In genomic region chr12:44317651-44318126, GRCh38 we compare ENCODE assay signal across 8 cellular contexts.
DNase-seq lines count a peak whose midpoint lies in the region; ATAC-seq and TF ChIP-seq lines count a peak whose summit lies in the region.

No MANE protein-coding gene starts in this region.

- TF ChIP-seq CTCF in PC-3 (conservative IDR thresholded peaks at IDR 0.05; ENCODE audit: low read depth, low read length) = peak; percentile 64
- peak in 1 of 3 experiments; percentile 26 for TF ChIP-seq CTCF in testis (IDR thresholded peaks at IDR 0.05)

- H3K9me2 ChIP-seq in PC-3 (replicated peaks; ENCODE audit: low read length) = no peaks in the 10 kb centered on the region

- intact Hi-C loops in PC-3 (cut with micrococcal nuclease) (loop anchor here (10.0 kb wide), 1 partner anchor 197 kb away; no protein-coding TSS in a partner anchor), testis (cut with DNase I; ENCODE audit: low total_unique reads) (no loop called here)

- TF ChIP-seq POLR2A in testis (IDR thresholded peaks at IDR 0.05) = no peak

- BruUV-seq in PC-3 (replicated peaks; lab: Mats Ljungman, UMichigan) = no TSS peak

- CTCF ChIA-PET in PC-3 (lab: Charles Lee) = no interaction called here

- H3K36me3 ChIP-seq in PC-3 (ENCODE audit: low read depth, low read length) (no peaks in the 10 kb centered on the region), testis (ENCODE audit: low read depth, missing control alignments) (no peaks in the 10 kb centered on the region)

- 83% methylated on average over 5 to 7 of the region's 7 CpGs for WGBS in testis, 2 donors

- POLR2A ChIA-PET in PC-3 (lab: Charles Lee; ENCODE audit: unreplicated experiment) = no interaction called here

- H3K27ac ChIP-seq in PC-3 (ENCODE audit: low read length) (no peak overlapping the region), testis (no peak overlapping the region)

- H3K4me2 ChIP-seq in PC-3 (ENCODE audit: low read length) = no peak overlapping the region

- ATAC-seq in GM19463 (IDR thresholded peaks at IDR 0.05; ENCODE audit: unreplicated experiment) (peak; percentile 89), HG03460 (IDR thresholded peaks at IDR 0.05; ENCODE audit: unreplicated experiment) (peak; percentile 91), PC-3 (peak; percentile 42; the same call in 1 of the 2 replicates)

- H3K27me3 ChIP-seq in PC-3 (ENCODE audit: low read length) (no peaks in the 10 kb centered on the region), testis (no peaks in the 10 kb centered on the region)

- no peaks in the 10 kb centered on the region for H3K9me3 ChIP-seq in PC-3 (ENCODE audit: low read length)
- no peaks in the 10 kb centered on the region for H3K9me3 ChIP-seq in testis

- H3F3A ChIP-seq in PC-3 (ENCODE audit: low read length, unreplicated experiment) = no peaks in the 10 kb centered on the region

- H3K4me3 ChIP-seq in PC-3 (ENCODE audit: low read length) (no peak overlapping the region), testis (no peak overlapping the region)

- no peak overlapping the region for H3K9ac ChIP-seq in PC-3 (ENCODE audit: low read length)

- H4K20me1 ChIP-seq in PC-3 (ENCODE audit: low read length) = no peaks in the 10 kb centered on the region

- H3K79me2 ChIP-seq in PC-3 (ENCODE audit: low read length) = no peaks in the 10 kb centered on the region

- no peak overlapping the region for H2AFZ ChIP-seq in PC-3 (ENCODE audit: low read length)

- H3K4me1 ChIP-seq in PC-3 (ENCODE audit: insufficient read depth, low read length) (peaks cover 5% of the 10 kb centered on the region; the same call in 1 of the 2 replicates), testis (no peaks in the 10 kb centered on the region)

- peak; percentile 23 for DNase-seq in EL
- DNase-seq in PC-3 = peak; percentile 57
- peak; percentile 13 for DNase-seq in glomerular visceral epithelial cell (ENCODE audit: extremely low spot score)
- DNase-seq in testis = no peak
- DNase-seq in stimulated activated CD8-positive, alpha-beta memory T cell treated with anti-CD3 and anti-CD28 coated beads, Interleukin-4, amount 100 ng/mL, for 48 hours = no peak
- no peak for DNase-seq in GM19238 (ENCODE audit: insufficient read length, low spot score)

Comparison
In these comparisons a context has a peak if more than half of its experiments do, and no peak if none do; other contexts are left out.
1. DNase-seq: peak in EL (single experiment), PC-3 (single experiment) and glomerular visceral epithelial cell (single experiment); none in testis (single experiment), stimulated activated CD8-positive, alpha-beta memory T cell treated with anti-CD3 and anti-CD28 coated beads, Interleukin-4, amount 100 ng/mL, for 48 hours (single experiment) and GM19238 (single experiment).
2. Peak in every context shown above with its lines, with median percentiles within 50 percentile points of each other: ATAC-seq.